Comparison of ENCODE assay signal across 9 cellular contexts in genomic region chr12:121033625-121034349, GRCh38. TPM values are rescaled to one million over a fixed set of nuclear protein-coding genes. Genes with fewer than 3 reads are reported as not detected.
A peak's percentile ranks its signal among the peaks of the same experiment; 100 is the strongest.
DNase-seq lines count a peak whose midpoint lies in the region; ATAC-seq and TF ChIP-seq lines count a peak whose summit lies in the region.
"Had no signal": no experiment of that assay in that cellular context is flagged by ENCODE, and none has a peak within 500 bp of the region (broad histone marks: within the 10 kb centered on the region; RNA-seq: fewer than 3 reads in every experiment).

No MANE protein-coding gene starts in this region.

- H3K36me3 ChIP-seq in adipocyte (ENCODE audit: control insufficient read depth, insufficient read depth, low read length, severe bottlenecking), result no peaks in the 10 kb centered on the region
- no peaks in the 10 kb centered on the region for H3K36me3 ChIP-seq in skeletal muscle satellite cell (ENCODE audit: insufficient read depth, low read length)
- H3K36me3 ChIP-seq in WERI-Rb-1, result no peaks in the 10 kb centered on the region

- H3K4me1 Mint-ChIP-seq in endothelial cell (ENCODE audit: unreplicated experiment), result no peaks in the 10 kb centered on the region

- TF ChIP-seq CTCF in endothelial cell (IDR thresholded peaks at IDR 0.05; ENCODE audit: unreplicated experiment) (no peak), WERI-Rb-1 (IDR thresholded peaks at IDR 0.05; ENCODE audit: low read depth, low read length) (no peak)

- H3K4me2 ChIP-seq in skeletal muscle satellite cell (ENCODE audit: low read length), result peak overlapping the region; percentile 69

- peaks cover 2% of the 10 kb centered on the region for H3K27me3 Mint-ChIP-seq in endothelial cell (ENCODE audit: unreplicated experiment)

- no peak overlapping the region for H3K4me3 ChIP-seq in adipocyte (ENCODE audit: low read length)
- peak overlapping the region; percentile 28 for H3K4me3 ChIP-seq in skeletal muscle satellite cell (ENCODE audit: low read length)
- no peak overlapping the region for H3K4me3 ChIP-seq in WERI-Rb-1 (ENCODE audit: low read depth, low read length)

- ATAC-seq in HG03280 (IDR thresholded peaks at IDR 0.05; ENCODE audit: unreplicated experiment), result no peak

- H3K36me3 Mint-ChIP-seq in endothelial cell (ENCODE audit: low read depth, unreplicated experiment), result no peaks in the 10 kb centered on the region

- H3K9me3 Mint-ChIP-seq in endothelial cell (ENCODE audit: unreplicated experiment), result no peaks in the 10 kb centered on the region

- no peak overlapping the region for H3K27ac Mint-ChIP-seq in endothelial cell (ENCODE audit: unreplicated experiment)

- H3K27me3 ChIP-seq in adipocyte (replicated peaks; ENCODE audit: control insufficient read depth, insufficient read depth, low read length) (no peaks in the 10 kb centered on the region), skeletal muscle satellite cell (ENCODE audit: control insufficient read depth, insufficient read depth, low read length) (no peaks in the 10 kb centered on the region), WERI-Rb-1 (ENCODE audit: insufficient read depth, low read depth, severe bottlenecking) (peaks cover 15% of the 10 kb centered on the region)

- peak; percentile 91 for DNase-seq in ELR (ENCODE audit: low read depth)
- peak; percentile 64 for DNase-seq in SW480 (ENCODE audit: low spot score)
- peak; percentile 21 for DNase-seq in adipocyte (ENCODE audit: low read depth)
- no peak for DNase-seq in endothelial cell (ENCODE audit: low spot score)
- no peak for DNase-seq in WERI-Rb-1
- DNase-seq in AG08396 (ENCODE audit: low spot score), result no peak

- H3K4me1 ChIP-seq in adipocyte (ENCODE audit: control insufficient read depth, insufficient read depth, low read length), result peaks cover 34% of the 10 kb centered on the region
- peaks cover 35% of the 10 kb centered on the region for H3K4me1 ChIP-seq in skeletal muscle satellite cell (ENCODE audit: control insufficient read depth, insufficient read depth, low read length)

- H3K9me3 ChIP-seq in adipocyte (ENCODE audit: control insufficient read depth, low read length) (no peaks in the 10 kb centered on the region), skeletal muscle satellite cell (replicated peaks; ENCODE audit: low read length) (no peaks in the 10 kb centered on the region), WERI-Rb-1 (ENCODE audit: severe bottlenecking) (no peaks in the 10 kb centered on the region)

- H3K27ac ChIP-seq in WERI-Rb-1, result no peak overlapping the region

- H3K9ac ChIP-seq in adipocyte (ENCODE audit: low read length) (no peak overlapping the region), skeletal muscle satellite cell (ENCODE audit: low read depth, low read length) (peak overlapping the region; percentile 24)

- no peak overlapping the region for H3K4me3 Mint-ChIP-seq in endothelial cell (ENCODE audit: unreplicated experiment)

RNA-seq across cellular contexts. Expression of gene OASL, which starts 5.3 kb away (rescaled TPM):
- 0.66 and 1.3 TPM in 2 replicates for total RNA-seq in skeletal muscle satellite cell (2012; rRNA removed)
- not detected for total RNA-seq in endothelial cell (ENCODE audit: unreplicated experiment)
- total RNA-seq: skeletal muscle tissue had no signal

RNA-seq across cellular contexts. Expression of gene C12orf43, which starts 17.5 kb away (rescaled TPM):
- total RNA-seq in skeletal muscle satellite cell (2012; rRNA removed), result 9.6 and 15.9 TPM in 2 replicates
- 20.2 TPM for total RNA-seq in endothelial cell (ENCODE audit: unreplicated experiment)

RNA-seq across cellular contexts. Expression of gene HNF1A, which starts 55.4 kb away (rescaled TPM):
- total RNA-seq in skeletal muscle satellite cell (2012; rRNA removed), result not detected in 2 replicates
- total RNA-seq in endothelial cell (ENCODE audit: unreplicated experiment), result not detected
- total RNA-seq: skeletal muscle tissue had no signal

Comparison
In these comparisons a context has a peak if more than half of its experiments do, and no peak if none do; other contexts are left out.
1. DNase-seq: peak in ELR (single experiment), SW480 (single experiment) and adipocyte (single experiment); none in endothelial cell (single experiment), WERI-Rb-1 (single experiment) and AG08396 (single experiment).